ENCODE assay signal across 24 cellular contexts in genomic region chr18:32201936-32202335, GRCh38. TPM values are rescaled to one million over a fixed set of nuclear protein-coding genes. Genes with fewer than 3 reads are reported as not detected.
"Had no signal": no experiment of that assay in that cellular context is flagged by ENCODE, and none has a peak within 500 bp of the region (broad histone marks: within the 10 kb centered on the region; RNA-seq: fewer than 3 reads in every experiment).

No MANE protein-coding gene starts in this region.

- H3K36me3 ChIP-seq: breast epithelium, SJSA1 had no signal

- H3K4me1 Mint-ChIP-seq: activated naive CD4-positive, alpha-beta T cell treated with anti-CD3 and anti-CD28 coated beads, Interleukin-2, amount 50 U/mL, for 24 hours had no signal

- H3K27me3 ChIP-seq: breast epithelium, SJSA1 had no signal

- H3K27ac Mint-ChIP-seq: activated CD8-positive, alpha-beta T cell treated with anti-CD3 and anti-CD28 coated beads, Interleukin-2, amount 10 ng/mL, durations not matched to agents 7 days and 5 days; activated naive CD4-positive, alpha-beta T cell treated with anti-CD3 and anti-CD28 coated beads, Interleukin-2, amount 50 U/mL, for 24 hours; T-helper 2 cell treated with Interferon-gamma antibody and Interleukin-4, amounts not matched to agents 5 μg/mL and 100 μg/mL, for 36 hours had no signal

- H3K4me1 ChIP-seq: breast epithelium, SJSA1 had no signal

- H3K27me3 Mint-ChIP-seq: activated naive CD4-positive, alpha-beta T cell treated with anti-CD3 and anti-CD28 coated beads, Interleukin-2, amount 50 U/mL, for 24 hours had no signal

- H3K36me3 Mint-ChIP-seq: activated naive CD4-positive, alpha-beta T cell treated with anti-CD3 and anti-CD28 coated beads, Interleukin-2, amount 50 U/mL, for 24 hours had no signal

- ATAC-seq: activated CD8-positive, alpha-beta T cell treated with anti-CD3 and anti-CD28 coated beads, Interleukin-2, amount 10 ng/mL, durations not matched to agents 7 days and 5 days; SK-N-SH treated with all-trans-retinoic acid at 6 μM for 48 hours had no signal

- H3K4me3 ChIP-seq: breast epithelium, SJSA1 had no signal

- H3K4me3 Mint-ChIP-seq: activated CD8-positive, alpha-beta T cell treated with anti-CD3 and anti-CD28 coated beads, Interleukin-2, amount 10 ng/mL, durations not matched to agents 7 days and 5 days; activated naive CD4-positive, alpha-beta T cell treated with anti-CD3 and anti-CD28 coated beads, Interleukin-2, amount 50 U/mL, for 24 hours; T-helper 2 cell treated with Interferon-gamma antibody and Interleukin-4, amounts not matched to agents 5 μg/mL and 100 μg/mL, for 36 hours had no signal

- H3K9me3 Mint-ChIP-seq: activated naive CD4-positive, alpha-beta T cell treated with anti-CD3 and anti-CD28 coated beads, Interleukin-2, amount 50 U/mL, for 24 hours; T-helper 2 cell treated with Interferon-gamma antibody and Interleukin-4, amounts not matched to agents 5 μg/mL and 100 μg/mL, for 36 hours had no signal

- DNase-seq: activated CD4-positive, alpha-beta T cell treated with anti-CD3 and anti-CD28 coated beads for 48 hours; activated CD4-positive, alpha-beta T cell treated with anti-CD3 and anti-CD28 coated beads, Interleukin-2, amount 50 U/mL, for 4 hours; activated CD4-positive, CD25-positive, alpha-beta regulatory T cell treated with anti-CD3 and anti-CD28 coated beads, Interleukin-2, amount 50 U/mL, for 72 hours; activated CD8-positive, alpha-beta memory T cell treated with anti-CD3 and anti-CD28 coated beads, Interleukin-2, amount 50 U/mL, for 48 hours; activated CD8-positive, alpha-beta T cell treated with anti-CD3 and anti-CD28 coated beads, Interleukin-2, amount 10 ng/mL, durations not matched to agents 7 days and 5 days; activated effector memory CD4-positive, alpha-beta T cell treated with Interleukin-2 at 50 U/mL for 16 hours; activated naive CD4-positive, alpha-beta T cell; activated T-cell treated with anti-CD3 and anti-CD28 coated beads, Interleukin-2, amount 50 U/mL, for 1 hour; aorta; central memory CD4-positive, alpha-beta T cell; Kasumi-1; KBM-7; NCI-H1048; NCI-H187 treated with DMSO at 0.1 percent for 48 hours; NCI-H2081 treated with DMSO at 0.1 percent for 48 hours; NCI-H226; SHP77; SW 1271 had no signal

- H3K27ac ChIP-seq: breast epithelium, SJSA1 had no signal

- H3K9me3 ChIP-seq: breast epithelium, SJSA1 had no signal

RNA-seq across cellular contexts. Expression of gene MEP1B, which starts 12.1 kb away (rescaled TPM):
- total RNA-seq: activated CD8-positive, alpha-beta T cell treated with anti-CD3 and anti-CD28 coated beads, Interleukin-2, amount 10 ng/mL, durations not matched to agents 7 days and 5 days; aorta; M059J; SJSA1 had no signal
